Comparison of ENCODE assay signal across 11 cellular contexts in genomic region chr2:157443090-157443489, GRCh38. TPM values are rescaled to one million over a fixed set of nuclear protein-coding genes. Genes with fewer than 3 reads are reported as not detected.
DNase-seq lines count a peak whose midpoint lies in the region; ATAC-seq and TF ChIP-seq lines count a peak whose summit lies in the region.
"Had no signal": no experiment of that assay in that cellular context is flagged by ENCODE, and none has a peak within 500 bp of the region (broad histone marks: within the 10 kb centered on the region; RNA-seq: fewer than 3 reads in every experiment).

No MANE protein-coding gene starts in this region.

- peak overlapping the region; percentile 97 for H3K27ac ChIP-seq in CD4-positive, alpha-beta T cell (ENCODE audit: low read depth, low read length)
- no peak overlapping the region for H3K27ac ChIP-seq in mesendoderm (ENCODE audit: low read depth, low read length)

- CTCF ChIA-PET in CD4-positive, alpha-beta T cell (lab: Charles Lee) = interaction anchor here (0.6 to 2.3 kb wide), 10 partner anchors 9 to 116 kb away, joined by 3 to 21 read pairs (median 4); no protein-coding TSS in a partner anchor

- no peak overlapping the region for H3K56ac ChIP-seq in mesendoderm (ENCODE audit: low read length)

- H2BK15ac ChIP-seq in mesendoderm (replicated peaks; ENCODE audit: low read depth) = no peak overlapping the region

- H3K36me3 Mint-ChIP-seq in CD4-positive, alpha-beta T cell (ENCODE audit: low read depth) = peaks cover 67% of the 10 kb centered on the region
- peaks cover 66 to 77% of the 10 kb centered on the region in 2 donors for H3K36me3 Mint-ChIP-seq in activated naive CD4-positive, alpha-beta T cell treated with anti-CD3 and anti-CD28 coated beads, Interleukin-2, amount 50 U/mL, for 72 hours
- H3K36me3 Mint-ChIP-seq in natural killer cell = peaks cover 23% of the 10 kb centered on the region

- H2BK5ac ChIP-seq in mesendoderm (ENCODE audit: low read length) = no peak overlapping the region

- H3K79me1 ChIP-seq in mesendoderm (ENCODE audit: low read length) = no peaks in the 10 kb centered on the region

- no peak overlapping the region for H2BK120ac ChIP-seq in mesendoderm (ENCODE audit: low read depth, low read length)

- no peaks in the 10 kb centered on the region for H3K36me3 ChIP-seq in mesendoderm (ENCODE audit: control insufficient read depth, insufficient read depth, low read length)

- H3K27ac Mint-ChIP-seq in CD4-positive, alpha-beta T cell = peak overlapping the region; percentile 97
- H3K27ac Mint-ChIP-seq in activated naive CD4-positive, alpha-beta T cell treated with anti-CD3 and anti-CD28 coated beads, Interleukin-2, amount 50 U/mL, for 72 hours = peak overlapping the region; percentile 99
- H3K27ac Mint-ChIP-seq in natural killer cell = peak overlapping the region; percentile 92 to 94

- POLR2A ChIA-PET in CD4-positive, alpha-beta T cell (lab: Charles Lee) = interaction anchor here (0.7 to 17.5 kb wide), 25 partner anchors 10 to 1013 kb away, joined by 3 to 384 read pairs (median 10); partner anchors contain the start of genes ACVR1, ACVR1C, CCDC148 and PKP4

- H3K4me2 ChIP-seq in mesendoderm (ENCODE audit: low read length) = no peak overlapping the region

- no peaks in the 10 kb centered on the region for H3K27me3 Mint-ChIP-seq in CD4-positive, alpha-beta T cell
- no peaks in the 10 kb centered on the region for H3K27me3 Mint-ChIP-seq in natural killer cell (ENCODE audit: low read depth in 2 of 2)

- no peak overlapping the region for H3K9ac ChIP-seq in mesendoderm (ENCODE audit: low read length)

- no peak overlapping the region for H2AK5ac ChIP-seq in mesendoderm (ENCODE audit: low read length)

- H4K5ac ChIP-seq in mesendoderm (ENCODE audit: low read length) = no peak overlapping the region

- TF ChIP-seq CTCF in CD4-positive, alpha-beta T cell (IDR thresholded peaks at IDR 0.05) = no peak
- no peak for TF ChIP-seq CTCF in natural killer cell (IDR thresholded peaks at IDR 0.05)

- H4K8ac ChIP-seq in mesendoderm (ENCODE audit: low read depth, low read length) = no peak overlapping the region

- H3K9me3 Mint-ChIP-seq in CD4-positive, alpha-beta T cell = no peaks in the 10 kb centered on the region
- H3K9me3 Mint-ChIP-seq in activated naive CD4-positive, alpha-beta T cell treated with anti-CD3 and anti-CD28 coated beads, Interleukin-2, amount 50 U/mL, for 72 hours = no peaks in the 10 kb centered on the region
- no peaks in the 10 kb centered on the region for H3K9me3 Mint-ChIP-seq in natural killer cell

- H3K79me2 ChIP-seq in mesendoderm (ENCODE audit: control insufficient read depth, insufficient read depth, low read length) = no peaks in the 10 kb centered on the region

- no peaks in the 10 kb centered on the region for H3K27me3 ChIP-seq in CD4-positive, alpha-beta T cell (ENCODE audit: control insufficient read depth, insufficient read depth, low read length)
- H3K27me3 ChIP-seq in mesendoderm (ENCODE audit: insufficient read depth, low read length, poor library complexity) = no peaks in the 10 kb centered on the region

- H3K4ac ChIP-seq in mesendoderm (ENCODE audit: low read depth, low read length) = no peak overlapping the region

- H3K9me3 ChIP-seq in CD4-positive, alpha-beta T cell (ENCODE audit: control insufficient read depth, low read length) = no peaks in the 10 kb centered on the region

- H3K23ac ChIP-seq in mesendoderm (ENCODE audit: low read length) = no peak overlapping the region

- intact Hi-C loops in CD4-positive, alpha-beta T cell (cut with DNase I, micrococcal nuclease) = loop anchor here in 1 of 2 experiments (5.0 kb wide), 3 partner anchors 34 to 49 kb away; no protein-coding TSS in a partner anchor
- intact Hi-C loops in natural killer cell (cut with micrococcal nuclease) = loop anchor here (2.0 to 5.0 kb wide), 3 partner anchors 26 to 116 kb away; partner anchors contain the start of gene ERMN

- peaks cover 35% of the 10 kb centered on the region for H3K4me1 Mint-ChIP-seq in CD4-positive, alpha-beta T cell (ENCODE audit: low read depth)
- H3K4me1 Mint-ChIP-seq in natural killer cell = peaks cover 73 to 84% of the 10 kb centered on the region in 2 donors

- no peak for DNase-seq in CD4-positive, alpha-beta T cell
- DNase-seq in activated naive CD4-positive, alpha-beta T cell treated with anti-CD3 and anti-CD28 coated beads, Interleukin-2, amount 50 U/mL, for 72 hours (ENCODE audit: low spot score in 2 of 2) = no peak
- DNase-seq in natural killer cell (no peak), mesendoderm (no peak)
- no peak for DNase-seq in effector CD8-positive, alpha-beta T cell (lab: John Stamatoyannopoulos, UW)
- no peak for DNase-seq in activated CD8-positive, alpha-beta memory T cell treated with anti-CD3 and anti-CD28 coated beads for 24 hours
- DNase-seq: DMS153, NCI-H1048 had no signal

- H3K4me3 ChIP-seq in mesendoderm (ENCODE audit: low read length) = no peak overlapping the region

- no peaks in the 10 kb centered on the region for H3K4me1 ChIP-seq in mesendoderm (ENCODE audit: control insufficient read depth, low read depth, low read length)

- no peak for ATAC-seq in CD4-positive, alpha-beta T cell (ENCODE audit: poor library complexity)
- ATAC-seq in HG02678 (IDR thresholded peaks at IDR 0.05; ENCODE audit: unreplicated experiment) (peak; percentile 8), natural killer cell (no peak), HG02870 (IDR thresholded peaks at IDR 0.05; ENCODE audit: unreplicated experiment) (no peak)
- ATAC-seq in activated naive CD4-positive, alpha-beta T cell treated with anti-CD3 and anti-CD28 coated beads, Interleukin-2, amount 50 U/mL, for 72 hours = no peak

- peak overlapping the region; percentile 95 for H3K4me3 Mint-ChIP-seq in CD4-positive, alpha-beta T cell
- H3K4me3 Mint-ChIP-seq in natural killer cell = peak overlapping the region; percentile 90

- H3K18ac ChIP-seq in mesendoderm (ENCODE audit: low read length) = no peak overlapping the region

RNA-seq across cellular contexts. Expression of gene CYTIP, which starts 0.8 kb away (rescaled TPM):
- total RNA-seq in CD4-positive, alpha-beta T cell = 100 to 1,000 TPM; 474 to 490 TPM
- total RNA-seq in activated naive CD4-positive, alpha-beta T cell treated with anti-CD3 and anti-CD28 coated beads, Interleukin-2, amount 50 U/mL, for 72 hours = 100 to 1,000 TPM; 417 to 596 TPM
- 100 to 1,000 TPM; 276 to 363 (median 357) TPM for total RNA-seq in natural killer cell
- 0.20 TPM for polyA plus RNA-seq in mesendoderm (2013, experiment 1 of 2)
- 0.10 TPM for polyA plus RNA-seq in mesendoderm (2013, experiment 2 of 2)
- total RNA-seq: H1 had no signal
